12 cellular contexts compared by ENCODE assay signal in the genomic region with DNA sequence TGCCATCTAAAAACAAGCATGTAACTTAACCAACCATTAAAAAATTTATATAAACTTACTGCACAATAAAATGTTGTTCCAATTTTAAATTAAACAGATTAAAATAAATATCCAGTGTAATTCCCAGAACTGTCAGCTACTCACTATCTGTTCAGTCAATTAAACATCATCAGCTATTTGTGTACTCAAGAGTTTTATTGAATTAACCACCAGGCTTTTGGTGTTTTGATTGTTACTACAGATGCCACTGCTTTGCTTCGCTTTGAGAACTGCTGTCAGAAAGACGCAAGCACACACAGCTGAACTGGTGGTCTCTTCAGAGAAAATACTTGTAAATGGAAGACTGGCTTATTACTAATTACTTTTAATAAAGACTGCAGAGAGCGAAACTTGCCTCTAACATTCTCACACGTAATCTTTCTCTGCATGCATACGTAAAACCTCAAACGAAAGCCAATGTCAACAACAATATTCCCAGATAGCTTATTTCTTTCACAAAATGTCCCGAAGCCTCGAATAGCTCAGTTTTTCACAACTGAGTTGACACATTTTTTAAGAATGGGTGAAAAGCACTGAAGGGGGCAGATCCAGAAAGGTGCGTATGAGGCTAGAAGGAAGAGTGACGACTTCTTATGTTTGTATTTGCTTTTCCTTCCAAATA.
"Had no signal": no experiment of that assay in that cellular context is flagged by ENCODE, and none has a peak within 500 bp of the region (broad histone marks: within the 10 kb centered on the region; RNA-seq: fewer than 3 reads in every experiment).

No MANE protein-coding gene starts in this region.

- H3K9me3 ChIP-seq: prostate gland, stomach, testis had no signal

- H3K4me3 Mint-ChIP-seq: activated CD4-positive, alpha-beta T cell treated with anti-CD3 and anti-CD28 coated beads, Interleukin-2, amount 10 ng/mL, durations not matched to agents 7 days and 5 days; activated naive CD8-positive, alpha-beta T cell treated with anti-CD3 and anti-CD28 coated beads, Interleukin-2, amount 10 ng/mL, durations not matched to agents 7 days and 5 days; activated T-helper 1 cell treated with anti-CD3 and anti-CD28 coated beads, Interleukin-12 subunit alpha, Interleukin-12 subunit beta, Interleukin-2, Interleukin-4 antibody, amounts not matched to agents 30 ng/mL and 10 ng/mL and 1 ng/mL, durations not matched to agents 14 hours and 24 hours and 36 hours; natural killer cell treated with Interleukin-12 subunit alpha and Interleukin-12 subunit beta and Interleukin-15 and Interleukin-18, amount 100 ng/mL, for 72 hours had no signal

- ATAC-seq: natural killer cell treated with Interleukin-12 subunit alpha and Interleukin-12 subunit beta and Interleukin-15 and Interleukin-18, amount 100 ng/mL, for 72 hours had no signal

- H3K36me3 ChIP-seq: prostate gland, stomach had no signal

- H3K4me1 ChIP-seq: stomach, testis had no signal

- H3K4me1 Mint-ChIP-seq: activated CD4-positive, alpha-beta T cell treated with anti-CD3 and anti-CD28 coated beads, Interleukin-2, amount 10 ng/mL, durations not matched to agents 7 days and 5 days; activated naive CD8-positive, alpha-beta T cell treated with anti-CD3 and anti-CD28 coated beads, Interleukin-2, amount 10 ng/mL, durations not matched to agents 7 days and 5 days had no signal

- H3K27me3 ChIP-seq: stomach, testis had no signal

- DNase-seq: activated CD4-positive, alpha-beta T cell treated with anti-CD3 and anti-CD28 coated beads, Interleukin-2, amount 10 ng/mL, durations not matched to agents 7 days and 5 days; activated CD8-positive, alpha-beta memory T cell treated with anti-CD3 and anti-CD28 coated beads for 24 hours; activated naive CD4-positive, alpha-beta T cell; activated naive CD8-positive, alpha-beta T cell treated with anti-CD3 and anti-CD28 coated beads, Interleukin-2, amount 10 ng/mL, durations not matched to agents 7 days and 5 days; kidney glomerular epithelial cell; occipital lobe; stimulated activated CD4-positive, alpha-beta T cell treated with anti-CD3 and anti-CD28 coated beads, Interleukin-2, amount 100 ng/mL, for 24 hours; stomach; testis had no signal

- H3K27ac Mint-ChIP-seq: activated CD4-positive, alpha-beta T cell treated with anti-CD3 and anti-CD28 coated beads, Interleukin-2, amount 10 ng/mL, durations not matched to agents 7 days and 5 days; activated naive CD8-positive, alpha-beta T cell treated with anti-CD3 and anti-CD28 coated beads, Interleukin-2, amount 10 ng/mL, durations not matched to agents 7 days and 5 days; activated T-helper 1 cell treated with anti-CD3 and anti-CD28 coated beads, Interleukin-12 subunit alpha, Interleukin-12 subunit beta, Interleukin-2, Interleukin-4 antibody, amounts not matched to agents 30 ng/mL and 10 ng/mL and 1 ng/mL, durations not matched to agents 14 hours and 24 hours and 36 hours; natural killer cell treated with Interleukin-12 subunit alpha and Interleukin-12 subunit beta and Interleukin-15 and Interleukin-18, amount 100 ng/mL, for 72 hours had no signal

- H3K4me3 ChIP-seq: prostate gland, stomach, testis had no signal

- H3K27me3 Mint-ChIP-seq: activated CD4-positive, alpha-beta T cell treated with anti-CD3 and anti-CD28 coated beads, Interleukin-2, amount 10 ng/mL, durations not matched to agents 7 days and 5 days; natural killer cell treated with Interleukin-12 subunit alpha and Interleukin-12 subunit beta and Interleukin-15 and Interleukin-18, amount 100 ng/mL, for 72 hours had no signal

- H3K27ac ChIP-seq: prostate gland, stomach, testis had no signal

- H3K36me3 Mint-ChIP-seq: activated naive CD8-positive, alpha-beta T cell treated with anti-CD3 and anti-CD28 coated beads, Interleukin-2, amount 10 ng/mL, durations not matched to agents 7 days and 5 days; natural killer cell treated with Interleukin-12 subunit alpha and Interleukin-12 subunit beta and Interleukin-15 and Interleukin-18, amount 100 ng/mL, for 72 hours had no signal

- H3K9me3 Mint-ChIP-seq: activated CD4-positive, alpha-beta T cell treated with anti-CD3 and anti-CD28 coated beads, Interleukin-2, amount 10 ng/mL, durations not matched to agents 7 days and 5 days had no signal
